ENCODE assay signal across 5 cellular contexts in the genomic region with DNA sequence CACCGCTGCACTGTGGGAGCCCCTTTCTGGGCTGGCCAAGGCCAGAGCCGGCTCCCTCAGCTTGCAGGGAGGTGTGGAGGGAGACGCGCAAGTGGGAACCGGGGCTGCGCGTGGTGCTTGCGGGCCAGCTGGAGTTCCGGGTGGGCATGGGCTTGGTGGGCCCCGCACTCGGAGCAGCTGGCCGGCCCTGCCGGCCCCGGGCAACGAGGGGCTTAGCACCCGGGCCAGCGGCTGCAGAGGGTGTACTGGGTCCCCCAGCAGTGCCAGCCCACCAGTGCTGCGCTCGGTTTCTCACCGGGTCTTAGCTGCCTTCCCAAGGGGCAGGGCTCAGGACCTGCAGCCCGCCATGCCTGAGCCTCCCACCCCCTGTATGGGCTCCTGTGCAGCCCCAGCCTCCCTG. TPM values are rescaled to one million over a fixed set of nuclear protein-coding genes. Genes with fewer than 3 reads are reported as not detected.
"Had no signal": no experiment of that assay in that cellular context is flagged by ENCODE, and none has a peak within 500 bp of the region (broad histone marks: within the 10 kb centered on the region; RNA-seq: fewer than 3 reads in every experiment).

No MANE protein-coding gene starts in this region.

RNA-seq across cellular contexts. Expression of a gene that starts 47.9 kb away (rescaled TPM):
- total RNA-seq: GM23248, H4, H7 had no signal
- polyA plus RNA-seq: GM23248, GM23338, H1 had no signal
